In genomic region chr9:121786998-121787422, GRCh38 we compare ENCODE assay signal across 1 cellular context.
TF ChIP-seq lines count a peak whose summit lies in the region.

No MANE protein-coding gene starts in this region.

TF ChIP-seq in H1, 55 proteins besides CTCF, POLR2A, EP300 and RAD21:
- TF ChIP-seq EGR1 (IDR thresholded peaks at IDR 0.05; ENCODE audit: borderline replicate concordance, low read depth, low read length) (no peak), CEBPB (IDR thresholded peaks at IDR 0.05; ENCODE audit: low read depth, low read length) (no peak), BCL11A (IDR thresholded peaks at IDR 0.05; ENCODE audit: low read depth in 2 of 2, low read length in 2 of 2) (no peak), HDAC2 (IDR thresholded peaks at IDR 0.05; ENCODE audit: borderline replicate concordance in 1 of 2, low read depth in 2 of 2, low read length in 2 of 2) (no peak), SP2 (IDR thresholded peaks at IDR 0.05; ENCODE audit: low read length) (no peak), CREB1 (IDR thresholded peaks at IDR 0.05) (no peak), YY1 (IDR thresholded peaks at IDR 0.05; ENCODE audit: low read depth, low read length) (no peak), ZNF274 (IDR thresholded peaks at IDR 0.05; ENCODE audit: borderline replicate concordance, extremely low read depth, low read length) (no peak), RFX5 (IDR thresholded peaks at IDR 0.05; ENCODE audit: borderline replicate concordance, low read depth, low read length) (no peak), HDAC6 (IDR thresholded peaks at IDR 0.05; ENCODE audit: low read depth, low read length) (no peak), SIRT6 (IDR thresholded peaks at IDR 0.05; ENCODE audit: low read length) (no peak), TEAD4 (IDR thresholded peaks at IDR 0.05; ENCODE audit: low read depth, low read length) (no peak), CBX8 (IDR thresholded peaks at IDR 0.05; ENCODE audit: borderline replicate concordance, low read depth, low read length) (no peak)
